Comparison of ENCODE assay signal across 11 cellular contexts in genomic region chr14:53962954-53963490, GRCh38. TPM values are rescaled to one million over a fixed set of nuclear protein-coding genes. Genes with fewer than 3 reads are reported as not detected.
A peak's percentile ranks its signal among the peaks of the same experiment; 100 is the strongest.
DNase-seq lines count a peak whose midpoint lies in the region; ATAC-seq, FAIRE-seq and TF ChIP-seq lines count a peak whose summit lies in the region.
"Had no signal": no experiment of that assay in that cellular context is flagged by ENCODE, and none has a peak within 500 bp of the region (broad histone marks: within the 10 kb centered on the region; RNA-seq: fewer than 3 reads in every experiment).

No MANE protein-coding gene starts in this region.

- FAIRE-seq in GM12892 (lab: Jason Lieb, UNC) = no peak
- FAIRE-seq: K562 had no signal

- peak overlapping the region; percentile 87 for H3K4me2 ChIP-seq in skeletal muscle satellite cell (ENCODE audit: low read length)

- H3K27ac ChIP-seq in duodenal mucosa (ENCODE audit: low read depth, low read length) (no peak overlapping the region), liver (ENCODE audit: low read depth in 1 of 2, low read length in 2 of 2) (no peak overlapping the region)

- H3K4me1 ChIP-seq in duodenal mucosa (ENCODE audit: control insufficient read depth in 1 of 2, insufficient read depth in 2 of 2, low read length in 2 of 2) = peaks cover 10 to 14% of the 10 kb centered on the region in 2 donors
- peaks cover 0 to 12% (median 7%) of the 10 kb centered on the region in 4 donors for H3K4me1 ChIP-seq in liver (ENCODE audit: control insufficient read depth in 4 of 4, insufficient read depth in 4 of 4, low read length in 3 of 4)
- peaks cover 16% of the 10 kb centered on the region for H3K4me1 ChIP-seq in skeletal muscle satellite cell (ENCODE audit: control insufficient read depth, insufficient read depth, low read length)

- H3K9me3 ChIP-seq in duodenal mucosa (ENCODE audit: control insufficient read depth in 1 of 2, low read length in 2 of 2) = no peaks in the 10 kb centered on the region
- no peaks in the 10 kb centered on the region for H3K9me3 ChIP-seq in liver (ENCODE audit: control insufficient read depth in 4 of 4, low read length in 3 of 4)
- no peaks in the 10 kb centered on the region for H3K9me3 ChIP-seq in skeletal muscle satellite cell (replicated peaks; ENCODE audit: low read length)

- H3K27me3 ChIP-seq in duodenal mucosa (ENCODE audit: control insufficient read depth in 1 of 2, insufficient read depth in 2 of 2, low read length in 2 of 2) (peaks cover 0 to 8% of the 10 kb centered on the region in 2 donors), liver (ENCODE audit: control insufficient read depth in 4 of 4, insufficient read depth in 4 of 4, low read length in 3 of 4) (peaks cover 0 to 8% (median 1%) of the 10 kb centered on the region in 4 donors), skeletal muscle satellite cell (ENCODE audit: control insufficient read depth, insufficient read depth, low read length) (peaks cover 36% of the 10 kb centered on the region)

- no peak for TF ChIP-seq POLR2A in GM12892 (IDR thresholded peaks at IDR 0.05; ENCODE audit: low read depth, low read length)

- H3K4me3 ChIP-seq in HFF-Myc (replicated peaks; ENCODE audit: low read depth, low read length) (peak overlapping the region; percentile 23), duodenal mucosa (ENCODE audit: low read depth in 1 of 2, low read length in 2 of 2) (peak overlapping the region; percentile 64 to 68), liver (ENCODE audit: low read depth in 1 of 3, low read length in 3 of 3) (peak overlapping the region; percentile 20 to 57 (median 32)), skeletal muscle satellite cell (ENCODE audit: low read length) (peak overlapping the region; percentile 64)
- H3K4me3 ChIP-seq: K562 had no signal

- no peak for ATAC-seq in HG02588 (IDR thresholded peaks at IDR 0.05; ENCODE audit: unreplicated experiment)
- ATAC-seq: K562 had no signal

- TF ChIP-seq RAD21 in liver (IDR thresholded peaks at IDR 0.05) = no peak

- TF ChIP-seq CTCF in HFF-Myc (IDR thresholded peaks at IDR 0.05; ENCODE audit: low read depth, low read length, missing control alignments) = no peak
- TF ChIP-seq CTCF in liver (IDR thresholded peaks at IDR 0.05; ENCODE audit: low read depth, low read length, missing input control) = no peak

- H3K9ac ChIP-seq in duodenal mucosa (ENCODE audit: low read depth in 1 of 2, low read length in 2 of 2) (peak overlapping the region; percentile 30 to 59), liver (ENCODE audit: low read depth in 1 of 2, low read length in 2 of 2) (no peak overlapping the region), skeletal muscle satellite cell (ENCODE audit: low read depth, low read length) (peak overlapping the region; percentile 3)

- no peaks in the 10 kb centered on the region for H3K36me3 ChIP-seq in duodenal mucosa (ENCODE audit: control insufficient read depth in 1 of 2, insufficient read depth in 2 of 2, low read length in 2 of 2)
- H3K36me3 ChIP-seq in liver (ENCODE audit: control insufficient read depth in 4 of 4, insufficient read depth in 3 of 4, low read depth in 1 of 4, low read length in 3 of 4) = no peaks in the 10 kb centered on the region
- no peaks in the 10 kb centered on the region for H3K36me3 ChIP-seq in skeletal muscle satellite cell (ENCODE audit: insufficient read depth, low read length)

- DNase-seq in HFF-Myc (ENCODE audit: extremely low read depth, low read depth) = no peak
- DNase-seq in cerebellar cortex (ENCODE audit: low spot score) = no peak
- no peak for DNase-seq in GM12892 (ENCODE audit: insufficient read length)
- no peak for DNase-seq in pons (ENCODE audit: low spot score)
- DNase-seq: activated T-cell treated with anti-CD3 and anti-CD28 coated beads, Interleukin-2, amount 50 U/mL, for 24 hours; COR-L47 had no signal

- 34% methylated on average over 16 of the region's 16 CpGs for WGBS in liver

TF ChIP-seq in liver, 16 proteins besides CTCF, POLR2A, EP300 and RAD21:
- TF ChIP-seq RXRA (IDR thresholded peaks at IDR 0.05) (no peak), FOXA2 (IDR thresholded peaks at IDR 0.05) (no peak), HNF4A (conservative IDR thresholded peaks at IDR 0.05) (no peak), HNF4G (IDR thresholded peaks at IDR 0.05) (no peak), GABPA (IDR thresholded peaks at IDR 0.05 in 1 of 2, conservative IDR thresholded peaks at IDR 0.05 in 1 of 2) (no peak), SP1 (IDR thresholded peaks at IDR 0.05) (no peak), JUND (IDR thresholded peaks at IDR 0.05) (no peak), YY1 (IDR thresholded peaks at IDR 0.05) (no peak), ZBTB33 (IDR thresholded peaks at IDR 0.05) (no peak), TAF1 (conservative IDR thresholded peaks at IDR 0.05) (no peak), EGR1 (IDR thresholded peaks at IDR 0.05; ENCODE audit: low read depth in 2 of 2) (no peak), NR2F2 (IDR thresholded peaks at IDR 0.05) (no peak), FOXA1 (IDR thresholded peaks at IDR 0.05) (no peak), ATF3 (IDR thresholded peaks at IDR 0.05) (no peak)
- TF ChIP-seq, protein P1, sequence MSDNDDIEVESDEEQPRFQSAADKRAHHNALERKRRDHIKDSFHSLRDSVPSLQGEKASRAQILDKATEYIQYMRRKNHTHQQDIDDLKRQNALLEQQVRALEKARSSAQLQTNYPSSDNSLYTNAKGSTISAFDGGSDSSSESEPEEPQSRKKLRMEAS (IDR thresholded peaks at IDR 0.05) = no peak
- TF ChIP-seq, protein P2, sequence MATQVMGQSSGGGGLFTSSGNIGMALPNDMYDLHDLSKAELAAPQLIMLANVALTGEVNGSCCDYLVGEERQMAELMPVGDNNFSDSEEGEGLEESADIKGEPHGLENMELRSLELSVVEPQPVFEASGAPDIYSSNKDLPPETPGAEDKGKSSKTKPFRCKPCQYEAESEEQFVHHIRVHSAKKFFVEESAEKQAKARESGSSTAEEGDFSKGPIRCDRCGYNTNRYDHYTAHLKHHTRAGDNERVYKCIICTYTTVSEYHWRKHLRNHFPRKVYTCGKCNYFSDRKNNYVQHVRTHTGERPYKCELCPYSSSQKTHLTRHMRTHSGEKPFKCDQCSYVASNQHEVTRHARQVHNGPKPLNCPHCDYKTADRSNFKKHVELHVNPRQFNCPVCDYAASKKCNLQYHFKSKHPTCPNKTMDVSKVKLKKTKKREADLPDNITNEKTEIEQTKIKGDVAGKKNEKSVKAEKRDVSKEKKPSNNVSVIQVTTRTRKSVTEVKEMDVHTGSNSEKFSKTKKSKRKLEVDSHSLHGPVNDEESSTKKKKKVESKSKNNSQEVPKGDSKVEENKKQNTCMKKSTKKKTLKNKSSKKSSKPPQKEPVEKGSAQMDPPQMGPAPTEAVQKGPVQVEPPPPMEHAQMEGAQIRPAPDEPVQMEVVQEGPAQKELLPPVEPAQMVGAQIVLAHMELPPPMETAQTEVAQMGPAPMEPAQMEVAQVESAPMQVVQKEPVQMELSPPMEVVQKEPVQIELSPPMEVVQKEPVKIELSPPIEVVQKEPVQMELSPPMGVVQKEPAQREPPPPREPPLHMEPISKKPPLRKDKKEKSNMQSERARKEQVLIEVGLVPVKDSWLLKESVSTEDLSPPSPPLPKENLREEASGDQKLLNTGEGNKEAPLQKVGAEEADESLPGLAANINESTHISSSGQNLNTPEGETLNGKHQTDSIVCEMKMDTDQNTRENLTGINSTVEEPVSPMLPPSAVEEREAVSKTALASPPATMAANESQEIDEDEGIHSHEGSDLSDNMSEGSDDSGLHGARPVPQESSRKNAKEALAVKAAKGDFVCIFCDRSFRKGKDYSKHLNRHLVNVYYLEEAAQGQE (IDR thresholded peaks at IDR 0.05) = no peak

RNA-seq across cellular contexts. Expression of gene BMP4, which starts 6.4 kb away (rescaled TPM):
- total RNA-seq in liver = 1 to 10 TPM; 2.1 to 4.2 TPM
- 1 to 10 TPM; 2.0 to 2.8 TPM for polyA plus RNA-seq in liver
- 0.87 TPM in 1 of 2 replicates, not detected in the other for total RNA-seq in skeletal muscle satellite cell (2012; rRNA removed)
- 4.7 TPM for polyA plus RNA-seq in GM12892 (2012; ENCODE audit: missing spikeins)
- total RNA-seq: K562 had no signal
- polyA plus RNA-seq: K562 had no signal

Comparison
In these comparisons a context has a peak if more than half of its experiments do, and no peak if none do; other contexts are left out.
1. H3K9ac ChIP-seq: peak in duodenal mucosa (2 of 2) and skeletal muscle satellite cell (single experiment); none in liver (0 of 2).
2. Peak in every context shown above with its lines, with median percentiles within 50 percentile points of each other: H3K4me3 ChIP-seq.